13 cellular contexts compared by ENCODE assay signal in the genomic region with DNA sequence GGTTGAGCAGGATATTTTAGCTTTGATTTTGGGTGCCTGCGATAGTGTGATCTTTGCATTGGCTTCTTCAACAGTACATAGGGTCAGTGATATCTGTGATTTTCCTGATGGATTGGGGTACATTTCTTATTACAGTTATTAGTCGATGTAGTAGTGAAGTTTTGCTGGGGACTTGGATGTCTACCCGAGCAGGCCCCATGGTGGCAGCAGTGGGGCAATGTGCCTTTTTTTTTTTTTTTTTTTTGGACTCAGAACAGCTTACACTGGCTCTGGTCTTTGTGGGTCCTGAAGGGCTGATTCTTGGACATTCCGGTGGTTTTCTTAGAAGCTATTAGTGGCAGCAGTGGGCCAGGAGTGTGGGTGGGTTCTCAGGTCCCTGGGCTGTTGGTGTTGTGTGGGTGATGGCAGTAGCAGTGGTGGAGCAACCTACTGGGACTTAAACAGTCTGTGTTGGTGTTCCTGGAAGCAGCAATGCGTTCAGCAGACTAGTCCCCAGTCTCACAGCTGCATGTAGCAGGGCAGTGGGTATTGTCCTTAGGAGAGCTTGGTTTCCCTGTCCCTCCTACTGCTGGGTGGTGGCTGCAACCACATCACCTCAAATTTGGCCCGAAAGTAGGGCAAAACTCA. TPM values are rescaled to one million over a fixed set of nuclear protein-coding genes. Genes with fewer than 3 reads are reported as not detected.
DNase-seq lines count a peak whose midpoint lies in the region; ATAC-seq and TF ChIP-seq lines count a peak whose summit lies in the region.
"Had no signal": no experiment of that assay in that cellular context is flagged by ENCODE, and none has a peak within 500 bp of the region (broad histone marks: within the 10 kb centered on the region; RNA-seq: fewer than 3 reads in every experiment).

No MANE protein-coding gene starts in this region.

- H3K4me3 ChIP-seq in Loucy (ENCODE audit: low read length, poor library complexity, severe bottlenecking): no peak overlapping the region
- no peak overlapping the region for H3K4me3 ChIP-seq in choroid plexus epithelial cell (ENCODE audit: low read depth, low read length)
- no peak overlapping the region for H3K4me3 ChIP-seq in heart right ventricle
- H3K4me3 ChIP-seq in Caco-2 (ENCODE audit: low read depth, low read length): no peak overlapping the region

- H3K36me3 Mint-ChIP-seq in Caco-2 (ENCODE audit: insufficient read depth, unreplicated experiment): no peaks in the 10 kb centered on the region
- H3K36me3 Mint-ChIP-seq: brain, memory B cell had no signal

- no peaks in the 10 kb centered on the region for H3K9me3 ChIP-seq in Loucy (ENCODE audit: insufficient read depth, low read depth, low read length)
- peaks cover 0 to 6% (median under 1%) of the 10 kb centered on the region in 11 donors for H3K9me3 ChIP-seq in heart right ventricle
- H3K9me3 ChIP-seq in Caco-2: no peaks in the 10 kb centered on the region

- H3K4me3 Mint-ChIP-seq in Caco-2 (ENCODE audit: unreplicated experiment): no peak overlapping the region
- H3K4me3 Mint-ChIP-seq: brain, memory B cell had no signal

- no peaks in the 10 kb centered on the region for H3F3A ChIP-seq in Loucy (ENCODE audit: low read depth)

- H3K27ac Mint-ChIP-seq in Caco-2 (ENCODE audit: unreplicated experiment): no peak overlapping the region
- H3K27ac Mint-ChIP-seq: brain, memory B cell had no signal

- no peaks in the 10 kb centered on the region for H3K27me3 Mint-ChIP-seq in Caco-2 (ENCODE audit: insufficient read depth, unreplicated experiment)
- H3K27me3 Mint-ChIP-seq: memory B cell had no signal

- no peaks in the 10 kb centered on the region for H3K4me1 Mint-ChIP-seq in Caco-2 (ENCODE audit: low read depth, unreplicated experiment)
- H3K4me1 Mint-ChIP-seq: brain, memory B cell had no signal

- TF ChIP-seq CTCF in GM12874 (IDR thresholded peaks at IDR 0.05; ENCODE audit: insufficient read depth, low read depth, low read length) (peak; percentile 15; the same call in 1 of the 2 replicates), Loucy (conservative IDR thresholded peaks at IDR 0.05; ENCODE audit: low read length) (peak; percentile 52), choroid plexus epithelial cell (conservative IDR thresholded peaks at IDR 0.05; ENCODE audit: low read depth, low read length) (peak; percentile 31), heart right ventricle (IDR thresholded peaks at IDR 0.05) (no peak), Caco-2 (IDR thresholded peaks at IDR 0.05; ENCODE audit: insufficient read depth in 1 of 2, low read depth in 1 of 2, low read length in 1 of 2, severe bottlenecking in 1 of 2, unreplicated experiment in 1 of 2) (peak in 1 of 2 experiments; percentile 50)

- CTCF ChIA-PET in Caco-2 (lab: Charles Lee): no interaction called here

- H3K4me1 ChIP-seq in Loucy (ENCODE audit: insufficient read depth, low read length, poor library complexity, severe bottlenecking) (no peaks in the 10 kb centered on the region), heart right ventricle (no peaks in the 10 kb centered on the region), Caco-2 (no peaks in the 10 kb centered on the region)

- H3K36me3 ChIP-seq in Loucy (ENCODE audit: insufficient read depth, low read length): no peaks in the 10 kb centered on the region
- H3K36me3 ChIP-seq in heart right ventricle: no peaks in the 10 kb centered on the region
- no peaks in the 10 kb centered on the region for H3K36me3 ChIP-seq in Caco-2 (ENCODE audit: control insufficient read depth, insufficient read depth, low read length)

- 59 to 66% methylated on average over 6 of the region's 6 CpGs for WGBS in heart right ventricle, 2 donors

- H3K27me3 ChIP-seq in Loucy (ENCODE audit: insufficient read depth, low read length, poor library complexity, severe bottlenecking) (no peaks in the 10 kb centered on the region), heart right ventricle (no peaks in the 10 kb centered on the region), Caco-2 (replicated peaks; ENCODE audit: control insufficient read depth, insufficient read depth, low read length) (no peaks in the 10 kb centered on the region)

- no peaks in the 10 kb centered on the region for H3K9me2 ChIP-seq in Loucy (replicated peaks; ENCODE audit: low read depth, low read length)

- H3K4me2 ChIP-seq in Loucy (ENCODE audit: low read depth, low read length, poor library complexity, severe bottlenecking): no peak overlapping the region

- no peaks in the 10 kb centered on the region for H3K79me2 ChIP-seq in Loucy (ENCODE audit: insufficient read depth, low read length)

- no peak overlapping the region for H3K27ac ChIP-seq in heart right ventricle

- H2AFZ ChIP-seq in Loucy (ENCODE audit: low read length): no peak overlapping the region; the same call in 1 of the 2 replicates

- DNase-seq in ACHN: peak; percentile 13
- peak; percentile 4 for DNase-seq in choroid plexus epithelial cell (ENCODE audit: low read depth)
- DNase-seq in heart right ventricle: no peak
- no peak for DNase-seq in ecto neural progenitor cell (ENCODE audit: low spot score)
- DNase-seq in Caco-2: no peak
- no peak for DNase-seq in activated CD4-positive, CD25-positive, alpha-beta regulatory T cell treated with anti-CD3 and anti-CD28 coated beads, Interleukin-2, amount 50 U/mL, for 72 hours
- DNase-seq: COR-L47, small intestine had no signal

- POLR2A ChIA-PET in Caco-2 (lab: Charles Lee): no interaction called here

- no peak overlapping the region for H3K9ac ChIP-seq in Loucy (ENCODE audit: low read depth, low read length, poor library complexity, severe bottlenecking)

- no peak for ATAC-seq in heart right ventricle

- H3K9me3 Mint-ChIP-seq in Caco-2 (ENCODE audit: unreplicated experiment): peaks cover 4% of the 10 kb centered on the region

- in situ Hi-C loops in ACHN (cut with HindIII; ENCODE audit: low pct_ligation_motif_present, low pct_unique_long_range_greater_than_20kb, low sequenced_read_pairs): no loop called here

- intact Hi-C loops in heart right ventricle (cut with DNase I): no loop called here
- intact Hi-C loops in Caco-2 (cut with micrococcal nuclease; ENCODE audit: unreplicated experiment): no loop called here

- no TSS peak for BruUV-seq in Caco-2 (replicated peaks; lab: Mats Ljungman, UMichigan)

- no peaks in the 10 kb centered on the region for H4K20me1 ChIP-seq in Loucy (ENCODE audit: insufficient read depth, low read length, poor library complexity, severe bottlenecking)

RNA-seq across cellular contexts. Expression of a gene that starts 53.7 kb away (rescaled TPM):
- total RNA-seq in heart right ventricle (not detected), Caco-2 (2022) (not detected in 2 replicates)
- polyA plus RNA-seq in heart right ventricle: under 1 TPM in 1 of 2 donors, not detected in 1; under 0.01 TPM
- total RNA-seq: fibroblast of lung had no signal
- polyA plus RNA-seq: fibroblast of lung had no signal

Comparison
In these comparisons a context has a peak if more than half of its experiments do, and no peak if none do; other contexts are left out.
1. DNase-seq: peak in ACHN (single experiment) and choroid plexus epithelial cell (single experiment); none in heart right ventricle (0 of 2), ecto neural progenitor cell (single experiment), Caco-2 (0 of 2) and activated CD4-positive, CD25-positive, alpha-beta regulatory T cell treated with anti-CD3 and anti-CD28 coated beads, Interleukin-2, amount 50 U/mL, for 72 hours (single experiment).
2. CTCF ChIP-seq: peak in GM12874 (single experiment), Loucy (single experiment) and choroid plexus epithelial cell (single experiment); none in heart right ventricle (0 of 9).